ENCODE assay signal across 1 cellular context in the genomic region with DNA sequence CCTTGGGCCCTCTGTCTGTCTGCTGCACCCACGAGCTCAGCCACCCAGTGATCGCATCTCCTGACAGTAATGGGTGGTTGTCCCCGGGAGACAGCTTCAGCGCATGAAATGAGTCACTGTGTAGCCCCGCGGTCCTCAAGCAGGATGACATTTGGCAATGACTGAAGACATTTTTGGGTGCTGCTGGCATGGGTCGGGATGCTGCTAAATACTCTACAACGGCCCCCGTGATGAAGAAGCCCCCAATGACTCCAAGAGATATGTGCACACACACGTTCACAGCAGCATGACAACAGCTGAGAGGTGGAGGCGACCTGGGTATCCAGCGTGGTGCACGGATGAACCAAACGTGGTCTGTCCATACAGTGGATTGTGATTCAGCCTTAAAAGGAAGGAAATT.
TF ChIP-seq lines count a peak whose summit lies in the region.

No MANE protein-coding gene starts in this region.

TF ChIP-seq in H1, 55 proteins besides CTCF, POLR2A, EP300 and RAD21:
- no peak for TF ChIP-seq SP2 (IDR thresholded peaks at IDR 0.05; ENCODE audit: low read length)
- TF ChIP-seq GTF2F1 (IDR thresholded peaks at IDR 0.05; ENCODE audit: borderline replicate concordance, low read depth, low read length): no peak
- no peak for TF ChIP-seq EGR1 (IDR thresholded peaks at IDR 0.05; ENCODE audit: borderline replicate concordance, low read depth, low read length)
- TF ChIP-seq CREB1 (IDR thresholded peaks at IDR 0.05): no peak
- TF ChIP-seq E2F6 (IDR thresholded peaks at IDR 0.05): no peak
- TF ChIP-seq CEBPB (IDR thresholded peaks at IDR 0.05; ENCODE audit: low read depth, low read length): no peak
- TF ChIP-seq SRF (IDR thresholded peaks at IDR 0.05; ENCODE audit: low read depth, low read length): no peak
- TF ChIP-seq CBX5 (IDR thresholded peaks at IDR 0.05; ENCODE audit: low read depth, low read length): no peak
TF ChIP-seq in H1: peak in this region for 0.
